11 cellular contexts compared by ENCODE assay signal in genomic region chr2:71001592-71002570, GRCh38. TPM values are rescaled to one million over a fixed set of nuclear protein-coding genes. Genes with fewer than 3 reads are reported as not detected.
DNase-seq lines count a peak whose midpoint lies in the region; ATAC-seq, FAIRE-seq and TF ChIP-seq lines count a peak whose summit lies in the region.
"Had no signal": no experiment of that assay in that cellular context is flagged by ENCODE, and none has a peak within 500 bp of the region (broad histone marks: within the 10 kb centered on the region; RNA-seq: fewer than 3 reads in every experiment).

No MANE protein-coding gene starts in this region.

- H3K9me3 ChIP-seq in HepG2 (ENCODE audit: low read length) (no peaks in the 10 kb centered on the region), right lobe of liver (no peaks in the 10 kb centered on the region), iPS-18a (ENCODE audit: control insufficient read depth, low read depth, low read length) (no peaks in the 10 kb centered on the region)
- H3K9me3 ChIP-seq: testis had no signal

- POLR2A ChIA-PET in HepG2 (lab: Yijun Ruan, JAX) = interaction anchor here (1.0 to 2.9 kb wide), 5 partner anchors 19 to 128 kb away, joined by 3 to 21 read pairs (median 7); partner anchors contain the start of genes MCEE, MPHOSPH10 and NAGK

- peak; percentile 85 for ATAC-seq in HepG2
- no peak for ATAC-seq in right lobe of liver
- no peak for ATAC-seq in HG02759 (IDR thresholded peaks at IDR 0.05; ENCODE audit: unreplicated experiment)

- no peak for FAIRE-seq in HepG2 (lab: Jason Lieb, UNC)
- FAIRE-seq: frontal cortex had no signal

- H3K36me3 ChIP-seq in HepG2 (replicated peaks in 1 of 2; ENCODE audit: control insufficient read depth in 1 of 2, insufficient read depth in 2 of 2, low read length in 2 of 2) (no peaks in the 10 kb centered on the region), right lobe of liver (no peaks in the 10 kb centered on the region), iPS-18a (ENCODE audit: control insufficient read depth, low read depth, low read length) (no peaks in the 10 kb centered on the region)

- 15% methylated on average over 16 of the region's 16 CpGs for WGBS in HepG2 (ENCODE audit: low lambda C conversion rate)
- WGBS in right lobe of liver (ENCODE audit: insufficient coverage, low coverage, low lambda C conversion rate, missing lambda C conversion rate) = 38% methylated on average over 7 of the region's 16 CpGs

- no peaks in the 10 kb centered on the region for H3K79me2 ChIP-seq in HepG2 (ENCODE audit: insufficient read depth, low read length)

- H3K27me3 ChIP-seq in HepG2 (ENCODE audit: control insufficient read depth in 1 of 2, insufficient read depth in 2 of 2, low read length in 2 of 2) (peaks cover 0 to 9% of the 10 kb centered on the region in 2 experiments; a peak in 2 of 5 replicates), right lobe of liver (no peaks in the 10 kb centered on the region), iPS-18a (ENCODE audit: control insufficient read depth, insufficient read depth, low read length) (peaks cover 24% of the 10 kb centered on the region)
- H3K27me3 ChIP-seq: testis had no signal

- H2AFZ ChIP-seq in HepG2 (ENCODE audit: low read length) = peak overlapping the region; percentile 57

- TF ChIP-seq CTCF in HepG2 (CRISPR knock-in tag; IDR thresholded peaks at IDR 0.05) (no peak), right lobe of liver (IDR thresholded peaks at IDR 0.05) (no peak)

- TF ChIP-seq EP300 in HepG2 (IDR thresholded peaks at IDR 0.05; ENCODE audit: low read depth in 2 of 2, low read length in 2 of 2) = no peak
- TF ChIP-seq EP300 in HepG2 (CRISPR knock-in tag; IDR thresholded peaks at IDR 0.05; ENCODE audit: borderline replicate concordance) = no peak

- peak overlapping the region; percentile 53 to 81 (median 71) for H3K4me3 ChIP-seq in HepG2 (replicated peaks in 1 of 3; ENCODE audit: insufficient read depth in 1 of 3, low read depth in 2 of 3, low read length in 3 of 3)
- H3K4me3 ChIP-seq in right lobe of liver = no peak overlapping the region
- H3K4me3 ChIP-seq in iPS-18a (ENCODE audit: low read length) = peak overlapping the region; percentile 11

- H3K4me1 ChIP-seq in HepG2 (ENCODE audit: insufficient read depth, low read length) (peaks cover 60% of the 10 kb centered on the region), right lobe of liver (no peaks in the 10 kb centered on the region), iPS-18a (ENCODE audit: control insufficient read depth, low read depth, low read length) (peaks cover 13% of the 10 kb centered on the region)

- no TSS peak for BruUV-seq in HepG2 (replicated peaks; lab: Mats Ljungman, UMichigan)

- in situ Hi-C loops in HepG2 (cut with HindIII; ENCODE audit: extremely low pct_ligation_motif_present, low pct_unique_long_range_greater_than_20kb) = no loop called here

- TF ChIP-seq POLR2A in HepG2 (IDR thresholded peaks at IDR 0.05; ENCODE audit: insufficient read depth in 1 of 2, low read depth in 2 of 2, low read length in 2 of 2) = no peak
- TF ChIP-seq POLR2A in right lobe of liver (IDR thresholded peaks at IDR 0.05) = no peak

- H3K9ac ChIP-seq in HepG2 (ENCODE audit: insufficient read depth, low read depth, low read length) (peak overlapping the region; percentile 6; the same call in 1 of the 2 replicates), iPS-18a (ENCODE audit: low read length) (no peak overlapping the region)

- H3K4me2 ChIP-seq in HepG2 (ENCODE audit: low read depth, low read length) = peak overlapping the region; percentile 99

- TF ChIP-seq RAD21 in HepG2 (CRISPR knock-in tag; IDR thresholded peaks at IDR 0.05) = no peak

- CTCF ChIA-PET in HepG2 (lab: Yijun Ruan, JAX; ENCODE audit: low intra/inter-chr PET ratio, low total read pairs) = interaction anchor here (2.0 kb wide), 1 partner anchor 37 kb away, joined by 8 read pairs; no protein-coding TSS in a partner anchor

- DNase-seq in HepG2 (ENCODE audit: low spot score) (no peak), right lobe of liver (no peak), NCI-H82 (lab: John Stamatoyannopoulos, UW) (peak; percentile 87), AG08396 (ENCODE audit: low spot score) (no peak), pons (ENCODE audit: low spot score) (no peak)
- DNase-seq in stimulated activated CD4-positive, alpha-beta T cell treated with anti-CD3 and anti-CD28 coated beads, Interleukin-2, amount 100 ng/mL, for 48 hours = no peak
- DNase-seq: NCI-H1436 treated with DMSO at 0.1 percent for 48 hours had no signal

- intact Hi-C loops in HepG2 (cut with micrococcal nuclease; ENCODE audit: unreplicated experiment) (no loop called here), right lobe of liver (cut with DNase I) (no loop called here)

- H4K20me1 ChIP-seq in HepG2 (ENCODE audit: insufficient read depth, low read length) = no peaks in the 10 kb centered on the region

- H3K27ac ChIP-seq in HepG2 (ENCODE audit: extremely low read length, insufficient read depth, low read length) (no peak overlapping the region), right lobe of liver (no peak overlapping the region), iPS-18a (ENCODE audit: low read length) (no peak overlapping the region)
- H3K27ac ChIP-seq: testis had no signal

TF ChIP-seq in HepG2, 621 proteins besides CTCF, POLR2A, EP300 and RAD21 (continues in another document):
- TF ChIP-seq, protein P1, sequence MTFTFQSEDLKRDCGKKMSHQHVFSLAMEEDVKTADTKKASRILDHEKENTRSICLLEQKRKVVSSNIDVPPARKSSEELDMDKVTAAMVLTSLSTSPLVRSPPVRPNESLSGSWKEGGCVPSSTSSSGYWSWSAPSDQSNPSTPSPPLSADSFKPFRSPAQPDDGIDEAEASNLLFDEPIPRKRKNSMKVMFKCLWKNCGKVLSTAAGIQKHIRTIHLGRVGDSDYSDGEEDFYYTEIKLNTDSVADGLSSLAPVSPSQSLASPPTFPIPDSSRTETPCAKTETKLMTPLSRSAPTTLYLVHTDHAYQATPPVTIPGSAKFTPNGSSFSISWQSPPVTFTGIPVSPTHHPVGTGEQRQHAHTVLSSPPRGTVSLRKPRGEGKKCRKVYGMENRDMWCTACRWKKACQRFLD (CRISPR knock-in tag; IDR thresholded peaks at IDR 0.05; ENCODE audit: borderline replicate concordance) = 0 out of 2 replicates have a peak, but pooled peaks have one; percentile 12

RNA-seq across cellular contexts. Expression of gene TEX261, which starts 7.2 kb away (rescaled TPM):
- total RNA-seq in HepG2 (2016; rRNA removed; fragmentation: Illumina TruSeq; extraction: Trizol) (36.0 and 43.8 TPM in 2 replicates), right lobe of liver (10 to 100 TPM; 26.5 to 33.2 (median 27.1) TPM)
- total RNA-seq in HepG2 (2016; cell fraction: cytosol; rRNA removed; fragmentation: Illumina TruSeq; extraction: Trizol; ENCODE audit: low read depth) = 13.1 and 17.4 TPM in 2 replicates
- 32.9 and 42.2 TPM in 2 replicates for total RNA-seq in HepG2 (2016; cell fraction: insoluble cytoplasmic fraction; rRNA removed; fragmentation: Illumina TruSeq; extraction: Trizol)
- total RNA-seq in HepG2 (2016; cell fraction: membrane; rRNA removed; fragmentation: Illumina TruSeq; extraction: Trizol) = 49.5 and 51.8 TPM in 2 replicates
- total RNA-seq in HepG2 (2016; cell fraction: nucleus; rRNA removed; fragmentation: Illumina TruSeq; extraction: Trizol) = 41.0 and 45.3 TPM in 2 replicates
- 68.7 and 78.7 TPM in 2 replicates for polyA plus RNA-seq in HepG2 (2011; rRNA removed)
- polyA plus RNA-seq in HepG2 (2011; cell fraction: cytosol; rRNA removed) = 67.6 and 76.6 TPM in 2 replicates
- 59.4 and 73.5 TPM in 2 replicates for polyA plus RNA-seq in HepG2 (2011; cell fraction: nucleus; rRNA removed)
- polyA plus RNA-seq in HepG2 (2012) = 40.8 and 51.3 TPM in 2 replicates
- 25.7 and 32.7 TPM in 2 replicates for polyA plus RNA-seq in HepG2 (2016; cell fraction: cytosol; fragmentation: Illumina TruSeq; extraction: Trizol; ENCODE audit: low read depth)
- 52.6 and 59.2 TPM in 2 replicates for polyA plus RNA-seq in HepG2 (2016; cell fraction: insoluble cytoplasmic fraction; fragmentation: Illumina TruSeq; extraction: Trizol; ENCODE audit: low read depth)
- polyA plus RNA-seq in HepG2 (2016; cell fraction: membrane; fragmentation: Illumina TruSeq; extraction: Trizol; ENCODE audit: low read depth) = 72.7 and 76.3 TPM in 2 replicates
- polyA plus RNA-seq in HepG2 (2016; cell fraction: nucleus; fragmentation: Illumina TruSeq; extraction: Trizol; ENCODE audit: insufficient read depth, low read depth) = 82.4 and 86.0 TPM in 2 replicates
- 90.8 and 137 TPM in 2 replicates for polyA minus RNA-seq in HepG2 (2011; rRNA and poly(A)+ RNA removed; ENCODE audit: low replicate concordance)
- 27.5 and 29.3 TPM in 2 replicates for polyA minus RNA-seq in HepG2 (2011; cell fraction: cytosol; rRNA and poly(A)+ RNA removed)
- 23.2 and 28.1 TPM in 2 replicates for polyA minus RNA-seq in HepG2 (2011; cell fraction: nucleus; rRNA and poly(A)+ RNA removed)

RNA-seq across cellular contexts. Expression of gene ANKRD53, which starts 23.5 kb away (rescaled TPM):
- total RNA-seq in HepG2 (2016; rRNA removed; fragmentation: Illumina TruSeq; extraction: Trizol) (not detected in 2 replicates), right lobe of liver (under 1 TPM in 5 of 6 experiments, not detected in 1; 0.25 to 0.93 (median 0.50) TPM)
- not detected in 2 replicates for total RNA-seq in HepG2 (2016; cell fraction: cytosol; rRNA removed; fragmentation: Illumina TruSeq; extraction: Trizol; ENCODE audit: low read depth)
- 0.09 TPM in 1 of 2 replicates, not detected in the other for total RNA-seq in HepG2 (2016; cell fraction: insoluble cytoplasmic fraction; rRNA removed; fragmentation: Illumina TruSeq; extraction: Trizol)
- not detected in 2 replicates for total RNA-seq in HepG2 (2016; cell fraction: membrane; rRNA removed; fragmentation: Illumina TruSeq; extraction: Trizol)
- 0.66 TPM in 1 of 2 replicates, not detected in the other for total RNA-seq in HepG2 (2016; cell fraction: nucleus; rRNA removed; fragmentation: Illumina TruSeq; extraction: Trizol)
- polyA plus RNA-seq in HepG2 (2011; rRNA removed) = 0.12 and 0.15 TPM in 2 replicates
- 0.25 TPM in 1 of 2 replicates, not detected in the other for polyA plus RNA-seq in HepG2 (2011; cell fraction: cytosol; rRNA removed)
- 0.14 and 0.62 TPM in 2 replicates for polyA plus RNA-seq in HepG2 (2011; cell fraction: nucleus; rRNA removed)
- polyA plus RNA-seq in HepG2 (2012) = 0.08 TPM in 1 of 2 replicates, not detected in the other
- polyA plus RNA-seq in HepG2 (2016; cell fraction: cytosol; fragmentation: Illumina TruSeq; extraction: Trizol; ENCODE audit: low read depth) = 0.08 and 0.27 TPM in 2 replicates
- polyA plus RNA-seq in HepG2 (2016; cell fraction: insoluble cytoplasmic fraction; fragmentation: Illumina TruSeq; extraction: Trizol; ENCODE audit: low read depth) = not detected in 2 replicates
- 0.20 and 0.53 TPM in 2 replicates for polyA plus RNA-seq in HepG2 (2016; cell fraction: membrane; fragmentation: Illumina TruSeq; extraction: Trizol; ENCODE audit: low read depth)
- 0.42 and 0.69 TPM in 2 replicates for polyA plus RNA-seq in HepG2 (2016; cell fraction: nucleus; fragmentation: Illumina TruSeq; extraction: Trizol; ENCODE audit: insufficient read depth, low read depth)
- not detected in 2 replicates for polyA minus RNA-seq in HepG2 (2011; rRNA and poly(A)+ RNA removed; ENCODE audit: low replicate concordance)
- polyA minus RNA-seq in HepG2 (2011; cell fraction: cytosol; rRNA and poly(A)+ RNA removed) = not detected in 2 replicates
- polyA minus RNA-seq in HepG2 (2011; cell fraction: nucleus; rRNA and poly(A)+ RNA removed) = not detected in 2 replicates

Comparison
In these comparisons a context has a peak if more than half of its experiments do, and no peak if none do; other contexts are left out.
1. H3K4me3 ChIP-seq: peak in HepG2 (3 of 3) and iPS-18a (single experiment); none in right lobe of liver (0 of 3).